17 cellular contexts compared by ENCODE assay signal in genomic region chr19:34066007-34066656, GRCh38.
"Had no signal": no experiment of that assay in that cellular context is flagged by ENCODE, and none has a peak within 500 bp of the region (broad histone marks: within the 10 kb centered on the region; RNA-seq: fewer than 3 reads in every experiment).

No MANE protein-coding gene starts in this region.

- H3K4me3 Mint-ChIP-seq: dendritic cell treated with granulocyte-macrophage colony-stimulating factor and Interleukin-4, amounts not matched to agents 40 ng/mL and 50 ng/mL, for 4 days; stimulated activated naive CD8-positive, alpha-beta T cell treated with anti-CD3 and anti-CD28 coated beads, Interleukin-15, amount 100 ng/mL, for 72 hours; type B pancreatic cell had no signal

- H3K4me1 ChIP-seq: parathyroid adenoma, sigmoid colon, spleen had no signal

- H3K4me3 ChIP-seq: sigmoid colon, spleen had no signal

- H3K4me1 Mint-ChIP-seq: stimulated activated naive CD8-positive, alpha-beta T cell treated with anti-CD3 and anti-CD28 coated beads, Interleukin-15, amount 100 ng/mL, for 72 hours had no signal

- H3K36me3 ChIP-seq: sigmoid colon, spleen had no signal

- ATAC-seq: left colon; stimulated activated naive CD8-positive, alpha-beta T cell treated with anti-CD3 and anti-CD28 coated beads, Interleukin-15, amount 100 ng/mL, for 72 hours had no signal

- FAIRE-seq: islet of Langerhans had no signal

- H3K9ac ChIP-seq: parathyroid adenoma had no signal

- H3K36me3 Mint-ChIP-seq: type B pancreatic cell had no signal

- H3K9me3 Mint-ChIP-seq: dendritic cell treated with granulocyte-macrophage colony-stimulating factor and Interleukin-4, amounts not matched to agents 40 ng/mL and 50 ng/mL, for 4 days; stimulated activated naive CD8-positive, alpha-beta T cell treated with anti-CD3 and anti-CD28 coated beads, Interleukin-15, amount 100 ng/mL, for 72 hours; type B pancreatic cell had no signal

- H3K27ac ChIP-seq: parathyroid adenoma, sigmoid colon, spleen had no signal

- H3K79me2 ChIP-seq: parathyroid adenoma had no signal

- H3K27ac Mint-ChIP-seq: dendritic cell treated with granulocyte-macrophage colony-stimulating factor and Interleukin-4, amounts not matched to agents 40 ng/mL and 50 ng/mL, for 4 days; stimulated activated naive CD8-positive, alpha-beta T cell treated with anti-CD3 and anti-CD28 coated beads, Interleukin-15, amount 100 ng/mL, for 72 hours; type B pancreatic cell had no signal

- DNase-seq: activated CD4-positive, alpha-beta T cell treated with anti-CD3 and anti-CD28 coated beads, Interleukin-2, amount 50 U/mL, for 1 hour; activated CD4-positive, CD25-positive, alpha-beta regulatory T cell; activated CD8-positive, alpha-beta memory T cell treated with anti-CD3 and anti-CD28 coated beads for 24 hours; activated naive CD4-positive, alpha-beta T cell treated with Interleukin-2 at 50 U/mL for 16 hours; aorta; cerebellar nuclear complex; effector memory CD4-positive, alpha-beta T cell; foreskin melanocyte; left colon; midbrain; sigmoid colon; spleen; stimulated activated naive CD8-positive, alpha-beta T cell treated with anti-CD3 and anti-CD28 coated beads, Interleukin-15, amount 100 ng/mL, for 72 hours had no signal

- H2AFZ ChIP-seq: parathyroid adenoma had no signal

- H3K9me3 ChIP-seq: sigmoid colon, spleen had no signal
